8 cellular contexts compared by ENCODE assay signal in the genomic region with DNA sequence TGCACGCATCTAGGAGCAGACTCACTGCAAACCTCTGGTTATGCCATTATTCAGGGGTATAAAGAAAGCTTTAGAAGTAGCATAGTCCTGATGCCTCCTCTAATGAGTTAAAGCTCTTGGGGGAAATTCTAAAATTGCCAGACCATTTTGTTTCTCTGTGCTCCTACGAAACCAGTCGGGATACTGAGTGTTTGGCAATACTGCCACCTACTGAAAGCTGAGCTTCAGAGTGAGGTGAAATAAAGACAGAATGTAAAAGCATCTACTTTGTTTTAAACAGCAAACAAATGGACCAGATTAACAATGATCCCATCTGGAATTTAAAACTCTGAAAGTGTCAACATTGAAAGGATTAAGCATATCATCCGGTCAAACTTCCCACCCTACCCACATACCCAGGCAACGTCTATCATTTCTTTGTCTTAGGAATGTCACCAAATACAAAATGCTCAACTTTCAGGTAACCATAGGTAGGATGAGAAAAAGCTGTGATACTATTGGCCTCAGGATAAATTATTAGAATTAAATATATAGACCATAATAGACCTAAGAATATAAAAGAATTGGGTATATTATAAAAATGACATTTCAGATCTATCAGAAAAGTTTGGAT.
DNase-seq lines count a peak whose midpoint lies in the region; TF ChIP-seq lines count a peak whose summit lies in the region.

No MANE protein-coding gene starts in this region.

- H3K4me2 ChIP-seq in GM23248 (ENCODE audit: unreplicated experiment) = no peak overlapping the region

- H3K27me3 ChIP-seq in GM23248 (replicated peaks; ENCODE audit: insufficient read depth) = peaks cover 30% of the 10 kb centered on the region
- no peaks in the 10 kb centered on the region for H3K27me3 ChIP-seq in brain microvascular endothelial cell (replicated peaks)
- H3K27me3 ChIP-seq in transverse colon = no peaks in the 10 kb centered on the region
- no peaks in the 10 kb centered on the region for H3K27me3 ChIP-seq in vagina

- no peaks in the 10 kb centered on the region for H3K9me3 ChIP-seq in GM23248 (ENCODE audit: low read depth)
- H3K9me3 ChIP-seq in transverse colon = no peaks in the 10 kb centered on the region
- no peaks in the 10 kb centered on the region for H3K9me3 ChIP-seq in vagina

- no peak overlapping the region for H3K4me3 ChIP-seq in GM23248
- H3K4me3 ChIP-seq in brain microvascular endothelial cell (ENCODE audit: low read depth, low read length) = no peak overlapping the region
- no peak overlapping the region for H3K4me3 ChIP-seq in transverse colon
- no peak overlapping the region for H3K4me3 ChIP-seq in vagina

- TF ChIP-seq CTCF in brain microvascular endothelial cell (IDR thresholded peaks at IDR 0.05; ENCODE audit: low read depth, low read length, missing control alignments) (peak; percentile 82), transverse colon (IDR thresholded peaks at IDR 0.05) (peak; percentile 33 to 50 (median 48)), vagina (IDR thresholded peaks at IDR 0.05) (peak in 1 of 3 experiments; percentile 42)

- no peaks in the 10 kb centered on the region for H4K20me1 ChIP-seq in GM23248 (ENCODE audit: insufficient read depth)

- H2AFZ ChIP-seq in GM23248 = no peak overlapping the region

- DNase-seq in Daoy (ENCODE audit: low read depth) (peak; percentile 53), GM23248 (peak; percentile 71), NCI-H2029 treated with DMSO at 0.1 percent for 48 hours (lab: John Stamatoyannopoulos, UW) (peak; percentile 43), brain microvascular endothelial cell (peak; percentile 62), iris pigment epithelial cell (ENCODE audit: low read depth) (peak; percentile 70), transverse colon (no peak), vagina (ENCODE audit: extremely low spot score in 2 of 2) (no peak)
- no peak for DNase-seq in activated naive CD4-positive, alpha-beta T cell (lab: John Stamatoyannopoulos, UW)

- H3K4me1 ChIP-seq in GM23248 (ENCODE audit: insufficient read depth) (no peaks in the 10 kb centered on the region), transverse colon (no peaks in the 10 kb centered on the region), vagina (no peaks in the 10 kb centered on the region)

- H3K79me2 ChIP-seq in GM23248 (ENCODE audit: insufficient read depth) = no peaks in the 10 kb centered on the region

- 22 to 25% methylated on average over 5 of the region's 5 CpGs for WGBS in GM23248 (ENCODE audit: low coverage in 1 of 2, low lambda C conversion rate in 2 of 2, missing lambda C conversion rate in 2 of 2), 2 experiments
- WGBS in transverse colon (ENCODE audit: low coverage in 1 of 2), 2 donors = 17 to 21% methylated on average over 5 of the region's 5 CpGs

- no peak overlapping the region for H3K9ac ChIP-seq in GM23248

- H3K27ac ChIP-seq in GM23248 (no peak overlapping the region), brain microvascular endothelial cell (no peak overlapping the region), transverse colon (no peak overlapping the region), vagina (no peak overlapping the region)

- TF ChIP-seq POLR2A in transverse colon (IDR thresholded peaks at IDR 0.05) (no peak), vagina (IDR thresholded peaks at IDR 0.05) (no peak)

- no peaks in the 10 kb centered on the region for H3F3A ChIP-seq in GM23248 (ENCODE audit: insufficient read depth)

- no peaks in the 10 kb centered on the region for H3K9me2 ChIP-seq in GM23248 (ENCODE audit: insufficient read depth)

- no peak for TF ChIP-seq EP300 in transverse colon (IDR thresholded peaks at IDR 0.05; ENCODE audit: low read depth)

- in situ Hi-C loops in GM23248 (cut with MboI) (loop anchor here (10.0 kb wide), 1 partner anchor 378 kb away; no protein-coding TSS in a partner anchor), brain microvascular endothelial cell (cut with HindIII; ENCODE audit: low pct_ligation_motif_present, low sequenced_read_pairs) (no loop called here), transverse colon (cut with MboI; ENCODE audit: low pct_ligation_motif_present in 1 of 4, low pct_unique_long_range_greater_than_20kb in 1 of 4, low sequenced_read_pairs in 3 of 4) (loop anchor here (10.0 to 25.0 kb wide), 4 partner anchors 375 to 475 kb away; partner anchors contain the start of gene RNF180 (in 1 of the 4))

- H3K36me3 ChIP-seq in GM23248 (ENCODE audit: low read depth) (no peaks in the 10 kb centered on the region), brain microvascular endothelial cell (replicated peaks) (no peaks in the 10 kb centered on the region), transverse colon (no peaks in the 10 kb centered on the region), vagina (no peaks in the 10 kb centered on the region)

- intact Hi-C loops in transverse colon (cut with DNase I; ENCODE audit: low total_unique reads) = loop anchor here (5.0 to 10.0 kb wide), 2 partner anchors 442 to 465 kb away; no protein-coding TSS in a partner anchor
- intact Hi-C loops in vagina (cut with DNase I) = loop anchor here (2.0 kb wide), 1 partner anchor 384 kb away; no protein-coding TSS in a partner anchor

Comparison
In these comparisons a context has a peak if more than half of its experiments do, and no peak if none do; other contexts are left out.
1. DNase-seq: peak in Daoy (single experiment), GM23248 (single experiment), NCI-H2029 treated with DMSO at 0.1 percent for 48 hours (single experiment), brain microvascular endothelial cell (single experiment) and iris pigment epithelial cell (single experiment); none in transverse colon (single experiment), vagina (0 of 2) and activated naive CD4-positive, alpha-beta T cell (0 of 4).